1 cellular context compared by ENCODE assay signal in genomic region chr1:33047839-33048305, GRCh38.
TF ChIP-seq lines count a peak whose summit lies in the region.

No MANE protein-coding gene starts in this region.

TF ChIP-seq in HepG2, 621 proteins besides CTCF, POLR2A, EP300 and RAD21:
- peak in 1 of 2 experiments; percentile 31; a peak in 1 of 4 replicates for TF ChIP-seq MAFK (conservative IDR thresholded peaks at IDR 0.05 in 1 of 2, IDR thresholded peaks at IDR 0.05 in 1 of 2; ENCODE audit: low read length in 2 of 2)
- no peak for TF ChIP-seq KLF11 (CRISPR knock-in tag; IDR thresholded peaks at IDR 0.05)
- no peak for TF ChIP-seq ZNF792 (CRISPR knock-in tag; IDR thresholded peaks at IDR 0.05)
- no peak for TF ChIP-seq ZC3H13 (CRISPR knock-in tag; IDR thresholded peaks at IDR 0.05)
- TF ChIP-seq SRSF9 (IDR thresholded peaks at IDR 0.05; ENCODE audit: borderline replicate concordance, insufficient read depth, low read depth, low read length, poor library complexity, severe bottlenecking), result no peak
- no peak for TF ChIP-seq SRSF4 (IDR thresholded peaks at IDR 0.05; ENCODE audit: low read depth, low read length, poor library complexity, severe bottlenecking)
